Comparison of ENCODE assay signal across 20 cellular contexts in genomic region chr6:21199246-21199645, GRCh38.
DNase-seq lines count a peak whose midpoint lies in the region; ATAC-seq and TF ChIP-seq lines count a peak whose summit lies in the region.
"Had no signal": no experiment of that assay in that cellular context is flagged by ENCODE, and none has a peak within 500 bp of the region (broad histone marks: within the 10 kb centered on the region; RNA-seq: fewer than 3 reads in every experiment).

No MANE protein-coding gene starts in this region.

- no peak overlapping the region for H2AFZ ChIP-seq in GM23338
- H2AFZ ChIP-seq in mesenchymal stem cell (ENCODE audit: low read depth, low read length): no peak overlapping the region

- no peak overlapping the region for H3K4ac ChIP-seq in mesenchymal stem cell (ENCODE audit: low read depth in 1 of 2, low read length in 2 of 2)

- no peak overlapping the region for H2BK120ac ChIP-seq in mesenchymal stem cell (ENCODE audit: low read depth, low read length)

- H3K4me2 ChIP-seq in BLaER1 (peak overlapping the region; percentile 73), GM23338 (0 out of 2 replicates have a peak overlapping the region, but pooled peaks have one; percentile 40), mesenchymal stem cell (ENCODE audit: low read length, poor library complexity, severe bottlenecking) (no peak overlapping the region)

- no peak for DNase-seq in GM23338 (ENCODE audit: low spot score)
- DNase-seq in NCI-H69 (lab: John Stamatoyannopoulos, UW): peak; percentile 98
- no peak for DNase-seq in mesenchymal stem cell
- no peak for DNase-seq in CD4-positive, alpha-beta T cell
- DNase-seq in uterus: no peak
- no peak for DNase-seq in MG63
- DNase-seq: activated CD4-positive, alpha-beta T cell treated with anti-CD3 and anti-CD28 coated beads, Interleukin-2, amount 50 U/mL, for 1 hour; activated naive CD4-positive, alpha-beta T cell treated with anti-CD3 and anti-CD28 coated beads for 36 hours; colonic mucosa; DMS53; GOT3; NCI-H82; Peyer's patch; stimulated activated CD4-positive, alpha-beta T cell treated with anti-CD3 and anti-CD28 coated beads, Interleukin-4, amount 100 ng/mL, for 4 hours; stimulated activated CD8-positive, alpha-beta memory T cell treated with anti-CD3 and anti-CD28 coated beads, Interleukin-4, amount 100 ng/mL, for 48 hours had no signal

- no peaks in the 10 kb centered on the region for H3K79me2 ChIP-seq in GM23338 (replicated peaks; ENCODE audit: insufficient read depth)

- 60% methylated on average over 6 of the region's 6 CpGs for WGBS in mesenchymal stem cell

- H3K4me1 Mint-ChIP-seq in GM23338: peaks cover 37% of the 10 kb centered on the region
- H3K4me1 Mint-ChIP-seq in CD4-positive, alpha-beta T cell (ENCODE audit: low read depth): no peaks in the 10 kb centered on the region

- no peaks in the 10 kb centered on the region for H3F3A ChIP-seq in GM23338 (replicated peaks; ENCODE audit: low read depth)

- POLR2A ChIA-PET in CD4-positive, alpha-beta T cell (lab: Charles Lee): no interaction called here

- no peaks in the 10 kb centered on the region for H4K20me1 ChIP-seq in BLaER1
- no peaks in the 10 kb centered on the region for H4K20me1 ChIP-seq in GM23338 (replicated peaks; ENCODE audit: insufficient read depth)

- H3K18ac ChIP-seq in mesenchymal stem cell (ENCODE audit: low read depth in 1 of 2, low read length in 2 of 2): no peak overlapping the region

- TF ChIP-seq CTCF in GM23338 (conservative IDR thresholded peaks at IDR 0.05; ENCODE audit: low read depth in 2 of 2) (no peak), uterus (IDR thresholded peaks at IDR 0.05) (no peak)
- no peak for TF ChIP-seq CTCF in CD4-positive, alpha-beta T cell (IDR thresholded peaks at IDR 0.05)

- H3K27ac ChIP-seq in BLaER1: peak overlapping the region; percentile 48; the same call in 1 of the 2 replicates
- H3K27ac ChIP-seq in GM23338 (ENCODE audit: low read depth): peak overlapping the region; percentile 42; the same call in 1 of the 2 replicates
- no peak overlapping the region for H3K27ac ChIP-seq in mesenchymal stem cell (ENCODE audit: low read length, poor library complexity, severe bottlenecking)
- H3K27ac ChIP-seq in CD4-positive, alpha-beta T cell (ENCODE audit: low read depth, low read length): no peak overlapping the region
- no peak overlapping the region for H3K27ac ChIP-seq in uterus
- H3K27ac ChIP-seq: colonic mucosa, Peyer's patch had no signal

- H3K9me3 Mint-ChIP-seq in GM23338: 0 out of 3 replicates have a peak, but pooled peaks cover 2% of the 10 kb centered on the region
- no peaks in the 10 kb centered on the region for H3K9me3 Mint-ChIP-seq in CD4-positive, alpha-beta T cell
- H3K9me3 Mint-ChIP-seq: activated naive CD4-positive, alpha-beta T cell treated with anti-CD3 and anti-CD28 coated beads for 36 hours had no signal

- H4K91ac ChIP-seq in mesenchymal stem cell (ENCODE audit: low read length): no peak overlapping the region

- no peak for TF ChIP-seq POLR2A in uterus (IDR thresholded peaks at IDR 0.05)

- no peak overlapping the region for H2BK5ac ChIP-seq in mesenchymal stem cell (ENCODE audit: low read depth, low read length, poor library complexity, severe bottlenecking)

- H2BK12ac ChIP-seq in mesenchymal stem cell (ENCODE audit: low read length in 2 of 2): no peak overlapping the region

- H3K27me3 ChIP-seq in BLaER1: no peaks in the 10 kb centered on the region
- H3K27me3 ChIP-seq in GM23338 (ENCODE audit: insufficient read depth): no peaks in the 10 kb centered on the region
- no peaks in the 10 kb centered on the region for H3K27me3 ChIP-seq in mesenchymal stem cell (ENCODE audit: control insufficient read depth in 1 of 2, insufficient read depth in 1 of 2, low read length in 2 of 2)
- no peaks in the 10 kb centered on the region for H3K27me3 ChIP-seq in CD4-positive, alpha-beta T cell (ENCODE audit: control insufficient read depth, insufficient read depth, low read length)
- no peaks in the 10 kb centered on the region for H3K27me3 ChIP-seq in uterus
- H3K27me3 ChIP-seq in MG63: no peaks in the 10 kb centered on the region
- H3K27me3 ChIP-seq: colonic mucosa, Peyer's patch had no signal

- peaks cover 4% of the 10 kb centered on the region; the same call in 2 of the 3 replicates for H3K36me3 Mint-ChIP-seq in GM23338 (ENCODE audit: low read depth)
- peaks cover 72% of the 10 kb centered on the region for H3K36me3 Mint-ChIP-seq in CD4-positive, alpha-beta T cell (ENCODE audit: low read depth)

- no peaks in the 10 kb centered on the region for H3K36me3 ChIP-seq in BLaER1
- no peaks in the 10 kb centered on the region for H3K36me3 ChIP-seq in GM23338 (ENCODE audit: insufficient read depth)
- no peaks in the 10 kb centered on the region for H3K36me3 ChIP-seq in mesenchymal stem cell (ENCODE audit: control insufficient read depth in 1 of 2, insufficient read depth in 2 of 2, low read depth in 1 of 2, low read length in 2 of 2)
- H3K36me3 ChIP-seq in uterus: no peaks in the 10 kb centered on the region
- H3K36me3 ChIP-seq in MG63: no peaks in the 10 kb centered on the region
- H3K36me3 ChIP-seq: colonic mucosa, Peyer's patch had no signal

- no peak overlapping the region for H3K4me3 ChIP-seq in BLaER1
- H3K4me3 ChIP-seq in GM23338: no peak overlapping the region
- no peak overlapping the region for H3K4me3 ChIP-seq in mesenchymal stem cell (ENCODE audit: insufficient read depth in 1 of 2, low read depth in 1 of 2, low read length in 2 of 2)
- no peak overlapping the region for H3K4me3 ChIP-seq in uterus
- no peak overlapping the region for H3K4me3 ChIP-seq in MG63
- H3K4me3 ChIP-seq: colonic mucosa, K562, Peyer's patch, skin epidermis had no signal

- no peaks in the 10 kb centered on the region for H3K9me2 ChIP-seq in GM23338 (ENCODE audit: insufficient read depth)

- CTCF ChIA-PET in CD4-positive, alpha-beta T cell (lab: Charles Lee): no interaction called here

- H3K79me1 ChIP-seq in mesenchymal stem cell (replicated peaks; ENCODE audit: low read length, poor library complexity, severe bottlenecking): no peaks in the 10 kb centered on the region

- H3K23ac ChIP-seq in mesenchymal stem cell (ENCODE audit: low read length in 2 of 2): no peak overlapping the region

- peaks cover 5% of the 10 kb centered on the region for H3K27me3 Mint-ChIP-seq in GM23338 (ENCODE audit: insufficient read depth, low read depth, poor library complexity)
- no peaks in the 10 kb centered on the region for H3K27me3 Mint-ChIP-seq in CD4-positive, alpha-beta T cell

- no peak overlapping the region for H2AK5ac ChIP-seq in mesenchymal stem cell (ENCODE audit: low read length, severe bottlenecking)

- no peak overlapping the region; the same call in 1 of the 2 replicates for H3K9ac ChIP-seq in BLaER1
- H3K9ac ChIP-seq in mesenchymal stem cell (ENCODE audit: low read length): no peak overlapping the region

- H4K8ac ChIP-seq in mesenchymal stem cell (ENCODE audit: low read length): no peak overlapping the region

- intact Hi-C loops in CD4-positive, alpha-beta T cell (cut with DNase I, micrococcal nuclease): no loop called here
- intact Hi-C loops in uterus (cut with DNase I; ENCODE audit: low total_unique reads): no loop called here

- H3K27ac Mint-ChIP-seq in GM23338: peak overlapping the region; percentile 3; the same call in 1 of the 2 replicates
- no peak overlapping the region for H3K27ac Mint-ChIP-seq in CD4-positive, alpha-beta T cell
- H3K27ac Mint-ChIP-seq: activated naive CD4-positive, alpha-beta T cell treated with anti-CD3 and anti-CD28 coated beads for 36 hours had no signal

- no peak overlapping the region for H3K4me3 Mint-ChIP-seq in GM23338
- H3K4me3 Mint-ChIP-seq in CD4-positive, alpha-beta T cell: no peak overlapping the region
- H3K4me3 Mint-ChIP-seq: activated naive CD4-positive, alpha-beta T cell treated with anti-CD3 and anti-CD28 coated beads for 36 hours had no signal

- H3K9me3 ChIP-seq in BLaER1 (peaks cover under 1% of the 10 kb centered on the region; the same call in 1 of the 2 replicates), mesenchymal stem cell (ENCODE audit: control insufficient read depth, low read length) (no peaks in the 10 kb centered on the region), uterus (no peaks in the 10 kb centered on the region), MG63 (no peaks in the 10 kb centered on the region)
- no peaks in the 10 kb centered on the region for H3K9me3 ChIP-seq in CD4-positive, alpha-beta T cell (ENCODE audit: control insufficient read depth, low read length)
- H3K9me3 ChIP-seq: colonic mucosa, Peyer's patch had no signal

- peak overlapping the region; percentile 86 for H2BK15ac ChIP-seq in mesenchymal stem cell (ENCODE audit: low read depth, poor library complexity, severe bottlenecking)

- H3K4me1 ChIP-seq in BLaER1 (peaks cover 52% of the 10 kb centered on the region), GM23338 (ENCODE audit: insufficient read depth) (peaks cover 30% of the 10 kb centered on the region), mesenchymal stem cell (ENCODE audit: control insufficient read depth, insufficient read depth, low read depth, low read length) (peaks cover 7% of the 10 kb centered on the region), uterus (no peaks in the 10 kb centered on the region)
- H3K4me1 ChIP-seq: colonic mucosa, Peyer's patch had no signal

- H3K14ac ChIP-seq in mesenchymal stem cell (ENCODE audit: low read length in 2 of 2): no peak overlapping the region

- ATAC-seq in GM23338: peak; percentile 64
- no peak for ATAC-seq in CD4-positive, alpha-beta T cell (ENCODE audit: poor library complexity)
- ATAC-seq in GM18511 (IDR thresholded peaks at IDR 0.05; ENCODE audit: unreplicated experiment): no peak
- ATAC-seq: K562, left lobe of liver had no signal

Comparison
In these comparisons a context has a peak if more than half of its experiments do, and no peak if none do; other contexts are left out.
1. H3K27ac ChIP-seq: peak in BLaER1 (single experiment) and GM23338 (single experiment); none in mesenchymal stem cell (single experiment), CD4-positive, alpha-beta T cell (single experiment) and uterus (0 of 2).